Comparison of ENCODE assay signal across 1 cellular context in the genomic region with DNA sequence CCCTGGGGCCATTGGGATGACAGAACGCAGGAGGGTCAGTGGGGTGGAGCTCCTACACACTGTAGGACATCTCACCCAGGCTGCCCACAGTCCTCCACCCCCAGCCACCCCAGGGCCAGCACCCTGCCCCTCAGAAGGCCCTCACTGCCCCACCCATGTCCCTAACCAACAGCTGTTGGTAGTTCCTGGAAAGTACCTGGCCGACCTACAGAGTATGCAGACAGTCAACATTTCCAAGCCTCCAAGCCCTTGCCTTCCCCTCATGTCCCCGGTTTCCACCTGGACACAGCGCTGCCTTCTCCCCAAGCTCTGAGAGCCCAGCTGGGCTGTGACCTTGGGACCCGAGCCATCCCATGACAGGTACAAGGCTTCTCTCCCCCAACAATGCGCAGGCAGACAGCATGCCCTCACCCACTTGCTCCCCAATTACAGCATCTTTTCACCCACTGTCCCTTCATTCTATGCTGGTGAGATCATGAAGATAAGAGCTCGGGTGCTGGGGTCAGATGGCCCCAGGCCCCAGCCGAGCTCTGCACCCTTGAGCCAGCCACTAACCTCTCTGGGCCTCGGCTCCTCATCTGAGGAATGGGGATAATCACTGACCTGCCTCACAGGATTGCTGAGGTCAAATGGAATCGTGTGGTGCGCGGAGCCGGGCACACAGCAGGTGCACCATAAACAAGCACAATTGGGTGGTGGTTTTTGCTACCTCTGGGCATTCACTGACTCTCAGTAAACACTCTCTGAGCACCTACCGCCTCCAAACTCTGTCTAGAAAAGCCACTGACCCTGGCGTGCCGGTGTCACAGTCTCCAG.
TF ChIP-seq lines count a peak whose summit lies in the region.

No MANE protein-coding gene starts in this region.

TF ChIP-seq in HepG2, 621 proteins besides CTCF, POLR2A, EP300 and RAD21:
- TF ChIP-seq ZNF768 (CRISPR knock-in tag; IDR thresholded peaks at IDR 0.05) = peak; percentile 95
- peak; percentile 71 for TF ChIP-seq BCL6 (CRISPR knock-in tag; IDR thresholded peaks at IDR 0.05)
- peak; percentile 40; the same call in 1 of the 2 replicates for TF ChIP-seq ZNF629 (CRISPR knock-in tag; conservative IDR thresholded peaks at IDR 0.05)
- no peak for TF ChIP-seq ZNF543 (CRISPR knock-in tag; IDR thresholded peaks at IDR 0.05)
- TF ChIP-seq ZFP36 (IDR thresholded peaks at IDR 0.05; ENCODE audit: borderline replicate concordance, low read depth, low read length, partially characterized antibody) = no peak
- TF ChIP-seq, protein P1, sequence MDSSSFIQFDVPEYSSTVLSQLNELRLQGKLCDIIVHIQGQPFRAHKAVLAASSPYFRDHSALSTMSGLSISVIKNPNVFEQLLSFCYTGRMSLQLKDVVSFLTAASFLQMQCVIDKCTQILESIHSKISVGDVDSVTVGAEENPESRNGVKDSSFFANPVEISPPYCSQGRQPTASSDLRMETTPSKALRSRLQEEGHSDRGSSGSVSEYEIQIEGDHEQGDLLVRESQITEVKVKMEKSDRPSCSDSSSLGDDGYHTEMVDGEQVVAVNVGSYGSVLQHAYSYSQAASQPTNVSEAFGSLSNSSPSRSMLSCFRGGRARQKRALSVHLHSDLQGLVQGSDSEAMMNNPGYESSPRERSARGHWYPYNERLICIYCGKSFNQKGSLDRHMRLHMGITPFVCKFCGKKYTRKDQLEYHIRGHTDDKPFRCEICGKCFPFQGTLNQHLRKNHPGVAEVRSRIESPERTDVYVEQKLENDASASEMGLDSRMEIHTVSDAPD (CRISPR knock-in tag; IDR thresholded peaks at IDR 0.05) = no peak
